ENCODE assay signal across 8 cellular contexts in genomic region chr3:28726840-28727239, GRCh38.
DNase-seq lines count a peak whose midpoint lies in the region; ATAC-seq and TF ChIP-seq lines count a peak whose summit lies in the region.

No MANE protein-coding gene starts in this region.

- DNase-seq in ELF-1 (ENCODE audit: low read depth, low spot score), result peak; percentile 51
- peak; percentile 66 for DNase-seq in PC-3
- DNase-seq in foreskin melanocyte, result peak; percentile 17
- peak; percentile 59 for DNase-seq in sciatic nerve (ENCODE audit: low spot score)
- DNase-seq in NCI-H774 (lab: John Stamatoyannopoulos, UW), result no peak
- DNase-seq in amniotic stem cell (lab: John Stamatoyannopoulos, UW), result no peak

- H3K79me2 ChIP-seq in PC-3 (ENCODE audit: low read length), result no peaks in the 10 kb centered on the region

- no peaks in the 10 kb centered on the region for H3K36me3 ChIP-seq in PC-3 (ENCODE audit: low read depth, low read length)

- no peaks in the 10 kb centered on the region for H3K9me2 ChIP-seq in PC-3 (replicated peaks; ENCODE audit: low read length)

- peak; percentile 85 for TF ChIP-seq CTCF in PC-3 (conservative IDR thresholded peaks at IDR 0.05; ENCODE audit: low read depth, low read length)

- no peak overlapping the region for H2AFZ ChIP-seq in PC-3 (ENCODE audit: low read length)

- H3K27me3 ChIP-seq in PC-3 (ENCODE audit: low read length), result peaks cover 4% of the 10 kb centered on the region; the same call in 1 of the 2 replicates

- H3K9ac ChIP-seq in PC-3 (ENCODE audit: low read length), result no peak overlapping the region

- H3K9me3 ChIP-seq in PC-3 (ENCODE audit: low read length), result no peaks in the 10 kb centered on the region

- H3F3A ChIP-seq in PC-3 (ENCODE audit: low read length, unreplicated experiment), result no peaks in the 10 kb centered on the region

- intact Hi-C loops in PC-3 (cut with micrococcal nuclease), result loop anchor here (1.0 to 10.0 kb wide), 2 partner anchors 132 to 251 kb away; no protein-coding TSS in a partner anchor
- intact Hi-C loops in sciatic nerve (cut with DNase I), result no loop called here

- ATAC-seq in GM19324 (IDR thresholded peaks at IDR 0.05; ENCODE audit: low FRiP score, unreplicated experiment), result peak; percentile 83
- peak; percentile 67 for ATAC-seq in HG03558 (IDR thresholded peaks at IDR 0.05; ENCODE audit: extremely low read depth, unreplicated experiment)
- peak; percentile 87 for ATAC-seq in PC-3
- ATAC-seq in sciatic nerve, result no peak

- H3K27ac ChIP-seq in PC-3 (ENCODE audit: low read length), result no peak overlapping the region

- no TSS peak for BruUV-seq in PC-3 (replicated peaks; lab: Mats Ljungman, UMichigan)

- POLR2A ChIA-PET in PC-3 (lab: Charles Lee; ENCODE audit: unreplicated experiment), result no interaction called here

- no peak overlapping the region for H3K4me3 ChIP-seq in PC-3 (ENCODE audit: low read length)

- no peaks in the 10 kb centered on the region for H3K4me1 ChIP-seq in PC-3 (ENCODE audit: insufficient read depth, low read length)

- H3K4me2 ChIP-seq in PC-3 (ENCODE audit: low read length), result no peak overlapping the region

- no peaks in the 10 kb centered on the region for H4K20me1 ChIP-seq in PC-3 (ENCODE audit: low read length)

- CTCF ChIA-PET in PC-3 (lab: Charles Lee), result interaction anchor here (0.7 to 1.5 kb wide), 3 partner anchors 59 to 250 kb away, joined by 3 to 8 read pairs (median 4); no protein-coding TSS in a partner anchor

Comparison
In these comparisons a context has a peak if more than half of its experiments do, and no peak if none do; other contexts are left out.
1. DNase-seq: peak in ELF-1 (single experiment), PC-3 (single experiment), foreskin melanocyte (single experiment) and sciatic nerve (single experiment); none in NCI-H774 (single experiment) and amniotic stem cell (single experiment).